Comparison of ENCODE assay signal across 23 cellular contexts in genomic region chr4:15894923-15895411, GRCh38. TPM values are rescaled to one million over a fixed set of nuclear protein-coding genes. Genes with fewer than 3 reads are reported as not detected.
DNase-seq lines count a peak whose midpoint lies in the region; ATAC-seq and TF ChIP-seq lines count a peak whose summit lies in the region.
"Had no signal": no experiment of that assay in that cellular context is flagged by ENCODE, and none has a peak within 500 bp of the region (broad histone marks: within the 10 kb centered on the region; RNA-seq: fewer than 3 reads in every experiment).

No MANE protein-coding gene starts in this region.

- intact Hi-C loops in upper lobe of right lung (cut with DNase I) (no loop called here), body of pancreas (cut with DNase I) (no loop called here), dorsolateral prefrontal cortex (cut with DNase I) (no loop called here)

- H3K4me1 ChIP-seq in foreskin keratinocyte: peaks cover 57% of the 10 kb centered on the region
- H3K4me1 ChIP-seq in upper lobe of right lung: no peaks in the 10 kb centered on the region
- H3K4me1 ChIP-seq in body of pancreas: no peaks in the 10 kb centered on the region
- H3K4me1 ChIP-seq: testis had no signal

- H3K4me3 ChIP-seq in AG10803 (ENCODE audit: low read length) (no peak overlapping the region), brain microvascular endothelial cell (ENCODE audit: low read depth, low read length) (no peak overlapping the region), upper lobe of right lung (no peak overlapping the region), body of pancreas (no peak overlapping the region), dorsolateral prefrontal cortex (no peak overlapping the region)
- H3K4me3 ChIP-seq: testis had no signal

- DNase-seq in AG10803 (ENCODE audit: low read depth) (peak; percentile 5), MV-4-11 (lab: John Stamatoyannopoulos, UW) (peak; percentile 26), brain microvascular endothelial cell (no peak), foreskin keratinocyte (peak; percentile 79 to 92), upper lobe of right lung (no peak), body of pancreas (no peak), dorsolateral prefrontal cortex (no peak)
- DNase-seq: activated CD4-positive, alpha-beta T cell treated with anti-CD3 and anti-CD28 coated beads, Interleukin-2, amount 50 U/mL, for 1 hour; activated CD8-positive, alpha-beta memory T cell treated with anti-CD3 and anti-CD28 coated beads, Interleukin-2, amount 50 U/mL, for 4 hours; activated effector memory CD4-positive, alpha-beta T cell treated with anti-CD3 and anti-CD28 coated beads, Interleukin-2, amount 50 U/mL, for 16 hours; CD4-positive, alpha-beta memory T cell; cerebellar nuclear complex; effector memory CD4-positive, alpha-beta T cell; left colon; NCI-H1048; NCI-H2029 treated with DMSO at 0.1 percent for 48 hours; SHP77 treated with DMSO at 0.1 percent for 48 hours; T-cell; testis had no signal

- H3K36me3 ChIP-seq in brain microvascular endothelial cell (replicated peaks): no peaks in the 10 kb centered on the region
- H3K36me3 ChIP-seq in upper lobe of right lung: no peaks in the 10 kb centered on the region
- H3K36me3 ChIP-seq in body of pancreas (replicated peaks in 1 of 2; ENCODE audit: insufficient read depth in 1 of 2, low read depth in 2 of 2): no peaks in the 10 kb centered on the region

- H3K9me3 ChIP-seq in upper lobe of right lung (no peaks in the 10 kb centered on the region), body of pancreas (no peaks in the 10 kb centered on the region)
- H3K9me3 ChIP-seq: testis had no signal

- H3K27me3 ChIP-seq in brain microvascular endothelial cell (replicated peaks): no peaks in the 10 kb centered on the region
- no peaks in the 10 kb centered on the region for H3K27me3 ChIP-seq in foreskin keratinocyte
- no peaks in the 10 kb centered on the region for H3K27me3 ChIP-seq in upper lobe of right lung
- no peaks in the 10 kb centered on the region for H3K27me3 ChIP-seq in body of pancreas
- H3K27me3 ChIP-seq in dorsolateral prefrontal cortex: peaks cover 0 to 8% (median 0%) of the 10 kb centered on the region in 45 donors
- H3K27me3 ChIP-seq: testis had no signal

- no peak for TF ChIP-seq CTCF in AG10803 (conservative IDR thresholded peaks at IDR 0.05; ENCODE audit: low read length)
- TF ChIP-seq CTCF in brain microvascular endothelial cell (IDR thresholded peaks at IDR 0.05; ENCODE audit: low read depth, low read length, missing control alignments): no peak
- no peak for TF ChIP-seq CTCF in foreskin keratinocyte (conservative IDR thresholded peaks at IDR 0.05)
- no peak for TF ChIP-seq CTCF in upper lobe of right lung (IDR thresholded peaks at IDR 0.05)
- TF ChIP-seq CTCF in body of pancreas (IDR thresholded peaks at IDR 0.05): no peak
- TF ChIP-seq CTCF in dorsolateral prefrontal cortex (IDR thresholded peaks at IDR 0.05 in 54 of 56, conservative IDR thresholded peaks at IDR 0.05 in 2 of 56; ENCODE audit: low read depth in 1 of 56, partially characterized antibody in 56 of 56): no peak

- in situ Hi-C loops in brain microvascular endothelial cell (cut with HindIII; ENCODE audit: low pct_ligation_motif_present, low sequenced_read_pairs): no loop called here

- no peak for TF ChIP-seq POLR2A in body of pancreas (IDR thresholded peaks at IDR 0.05)

- H3K27ac ChIP-seq in brain microvascular endothelial cell (peak overlapping the region; percentile 70), foreskin keratinocyte (peak overlapping the region; percentile 99), upper lobe of right lung (no peak overlapping the region), body of pancreas (no peak overlapping the region), dorsolateral prefrontal cortex (no peak overlapping the region)
- H3K27ac ChIP-seq: testis had no signal

- 59 to 70% methylated on average over 1 of the region's 1 CpG for WGBS in body of pancreas, 2 donors

- ATAC-seq in foreskin keratinocyte: peak; percentile 52
- ATAC-seq in upper lobe of right lung: no peak
- ATAC-seq in body of pancreas: no peak
- ATAC-seq in HG03457 (IDR thresholded peaks at IDR 0.05; ENCODE audit: unreplicated experiment): no peak
- ATAC-seq: left colon, T-cell had no signal

RNA-seq across cellular contexts. Expression of gene FGFBP1, which starts 43.6 kb away (rescaled TPM):
- total RNA-seq in foreskin keratinocyte (1,075 and 1,699 TPM in 2 replicates), upper lobe of right lung (3.3 TPM), body of pancreas (not detected), dorsolateral prefrontal cortex (not detected)
- 1,152 and 1,968 TPM in 2 replicates for polyA plus RNA-seq in foreskin keratinocyte
- total RNA-seq: CD4-positive, alpha-beta memory T cell; frontal cortex; mononuclear cell; neural crest cell; T-cell; testis had no signal
- polyA plus RNA-seq: CD4-positive, alpha-beta memory T cell had no signal

Comparison
In these comparisons a context has a peak if more than half of its experiments do, and no peak if none do; other contexts are left out.
1. DNase-seq: peak in AG10803 (single experiment), MV-4-11 (single experiment) and foreskin keratinocyte (2 of 2); none in brain microvascular endothelial cell (single experiment), upper lobe of right lung (single experiment), body of pancreas (0 of 4) and dorsolateral prefrontal cortex (0 of 10).
2. H3K27ac ChIP-seq: peak in brain microvascular endothelial cell (single experiment) and foreskin keratinocyte (single experiment); none in upper lobe of right lung (single experiment), body of pancreas (0 of 4) and dorsolateral prefrontal cortex (0 of 59).
3. RNA of gene FGFBP1, which starts 43.6 kb away (total RNA-seq): 1,075 to 1,699 TPM in foreskin keratinocyte; 3.3 TPM in upper lobe of right lung (single experiment), not detected in body of pancreas and not detected in dorsolateral prefrontal cortex; every median in the first group is over 100 times any median in the second.